ENCODE assay signal across 15 cellular contexts in the genomic region with DNA sequence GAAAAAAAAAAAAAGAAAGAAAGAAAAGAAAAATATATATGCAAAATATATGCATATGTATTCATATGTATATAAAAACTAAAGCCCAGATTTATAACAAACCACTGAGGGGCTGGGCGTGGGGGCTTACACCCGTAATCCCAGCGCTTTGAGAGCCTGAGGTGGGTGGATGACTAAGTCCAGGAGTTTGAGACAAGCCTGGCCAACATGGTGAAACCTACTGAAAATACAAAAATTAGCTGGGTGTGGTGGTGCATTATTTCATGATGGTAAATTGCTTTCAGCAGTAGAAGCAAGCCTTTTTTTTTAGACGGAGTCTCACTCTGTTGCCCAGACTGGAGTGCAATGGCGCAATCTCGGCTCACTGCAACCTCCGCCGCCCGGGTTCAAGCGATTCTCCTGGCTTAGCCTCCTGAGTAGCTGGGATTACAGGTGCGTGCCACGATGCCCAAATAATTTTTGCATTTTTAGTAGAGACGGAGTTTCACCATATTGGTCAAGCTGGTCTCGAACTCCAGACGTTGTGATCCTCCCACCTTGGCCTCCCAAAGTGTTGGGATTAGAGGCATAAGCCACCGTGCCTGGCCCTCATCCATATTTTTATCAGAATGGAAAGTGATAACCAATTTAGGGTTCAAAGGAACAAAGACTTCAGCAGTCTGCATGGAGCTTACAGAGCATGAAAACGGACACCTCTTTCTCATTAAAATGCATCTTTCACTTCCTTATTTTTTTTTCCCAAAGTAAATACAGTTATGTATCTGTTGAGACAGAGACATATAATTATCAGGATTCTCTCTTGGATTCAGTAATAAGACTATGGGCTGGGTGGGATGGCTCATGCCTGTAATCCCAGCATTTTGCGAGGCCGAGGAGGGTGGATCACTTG. TPM values are rescaled to one million over a fixed set of nuclear protein-coding genes. Genes with fewer than 3 reads are reported as not detected.
DNase-seq lines count a peak whose midpoint lies in the region; ATAC-seq and TF ChIP-seq lines count a peak whose summit lies in the region.
"Had no signal": no experiment of that assay in that cellular context is flagged by ENCODE, and none has a peak within 500 bp of the region (broad histone marks: within the 10 kb centered on the region; RNA-seq: fewer than 3 reads in every experiment).

No MANE protein-coding gene starts in this region.

- H3K4me1 ChIP-seq in OCI-LY3 (ENCODE audit: low read length): peaks cover 46% of the 10 kb centered on the region

- no peaks in the 10 kb centered on the region for H4K20me1 ChIP-seq in OCI-LY3 (ENCODE audit: insufficient read depth, low read length)

- ATAC-seq in GM18511 (IDR thresholded peaks at IDR 0.05; ENCODE audit: unreplicated experiment): peak; percentile 80
- peak; percentile 75 for ATAC-seq in GM21526 (IDR thresholded peaks at IDR 0.05; ENCODE audit: low FRiP score, unreplicated experiment)
- ATAC-seq in HG03103 (IDR thresholded peaks at IDR 0.05; ENCODE audit: low read depth, unreplicated experiment): peak; percentile 75
- ATAC-seq: natural killer cell treated with Interleukin-12 subunit alpha and Interleukin-12 subunit beta and Interleukin-15 and Interleukin-18, amount 100 ng/mL, for 72 hours; WTC11 had no signal

- peak overlapping the region; percentile 31 for H3K27ac ChIP-seq in OCI-LY3 (ENCODE audit: low read length)
- H3K27ac ChIP-seq: spleen had no signal

- H3K4me3 ChIP-seq in OCI-LY3 (ENCODE audit: low read length): peak overlapping the region; percentile 76

- peak overlapping the region; percentile 94 for H3K4me2 ChIP-seq in OCI-LY3 (ENCODE audit: low read length)

- H3K9me3 ChIP-seq in OCI-LY3 (ENCODE audit: insufficient read depth, low read length): no peaks in the 10 kb centered on the region
- H3K9me3 ChIP-seq: spleen had no signal

- no peaks in the 10 kb centered on the region for H3K79me2 ChIP-seq in OCI-LY3 (ENCODE audit: low read length)

- H2AFZ ChIP-seq in OCI-LY3 (ENCODE audit: low read depth, low read length): peak overlapping the region; percentile 46; the same call in 1 of the 2 replicates

- no peak for DNase-seq in posterior vena cava (ENCODE audit: low spot score)
- DNase-seq in DMS114 treated with DMSO at 0.1 percent for 48 hours (lab: John Stamatoyannopoulos, UW; ENCODE audit: unreplicated experiment): no peak
- no peak for DNase-seq in stimulated activated naive CD4-positive, alpha-beta T cell treated with Interleukin-2 at 50 U/mL for 16 hours (lab: John Stamatoyannopoulos, UW)
- DNase-seq in Kasumi-1 (lab: John Stamatoyannopoulos, UW): no peak
- DNase-seq: activated effector memory CD4-positive, alpha-beta T cell treated with Interleukin-2 at 50 U/mL for 16 hours; CD4-positive, alpha-beta T cell; islet precursor cell; NCI-H187 treated with DMSO at 0.1 percent for 48 hours; spleen had no signal

- H3K36me3 ChIP-seq in OCI-LY3 (replicated peaks; ENCODE audit: low read depth, low read length): no peaks in the 10 kb centered on the region
- H3K36me3 ChIP-seq: spleen had no signal

- peak overlapping the region; percentile 33; the same call in 1 of the 2 replicates for H3K9ac ChIP-seq in OCI-LY3 (ENCODE audit: low read length)

- TF ChIP-seq CTCF in OCI-LY3 (IDR thresholded peaks at IDR 0.05; ENCODE audit: low read depth, low read length): no peak

- H3K27me3 ChIP-seq in OCI-LY3 (ENCODE audit: low read depth, low read length): peaks cover 7% of the 10 kb centered on the region; the same call in 1 of the 2 replicates
- H3K27me3 ChIP-seq: spleen had no signal

- intact Hi-C loops in posterior vena cava (cut with DNase I): no loop called here

RNA-seq across cellular contexts. Expression of a gene that starts 27.7 kb away (rescaled TPM):
- total RNA-seq in posterior vena cava: 10 to 100 TPM; 21.8 to 29.1 TPM

RNA-seq across cellular contexts. Expression of a gene that starts 34.8 kb away (rescaled TPM):
- 10 to 100 TPM; 43.5 to 44.0 TPM for total RNA-seq in posterior vena cava
